ENCODE assay signal across 13 cellular contexts in genomic region chr5:31196309-31196708, GRCh38. TPM values are rescaled to one million over a fixed set of nuclear protein-coding genes. Genes with fewer than 3 reads are reported as not detected.
A peak's percentile ranks its signal among the peaks of the same experiment; 100 is the strongest.
DNase-seq lines count a peak whose midpoint lies in the region; FAIRE-seq and TF ChIP-seq lines count a peak whose summit lies in the region.
"Had no signal": no experiment of that assay in that cellular context is flagged by ENCODE, and none has a peak within 500 bp of the region (broad histone marks: within the 10 kb centered on the region; RNA-seq: fewer than 3 reads in every experiment).

No MANE protein-coding gene starts in this region.

- H3K9me3 ChIP-seq in HEK293 (ENCODE audit: control insufficient read depth, insufficient read depth, low read depth, low read length) (no peaks in the 10 kb centered on the region), transverse colon (no peaks in the 10 kb centered on the region)
- H3K9me3 ChIP-seq: SJSA1, uterus had no signal

- peaks cover 62% of the 10 kb centered on the region for H3K27me3 ChIP-seq in transverse colon
- H3K27me3 ChIP-seq: SJSA1 had no signal

- WGBS in transverse colon (ENCODE audit: low coverage in 1 of 2), 2 donors, result 46 to 68% methylated on average over 2 of the region's 2 CpGs

- H3K4me1 ChIP-seq in HEK293 (ENCODE audit: control insufficient read depth, insufficient read depth, low read length), result peaks cover 6% of the 10 kb centered on the region; the same call in 1 of the 2 replicates
- peaks cover 4 to 26% (median 13%) of the 10 kb centered on the region in 4 donors for H3K4me1 ChIP-seq in transverse colon
- H3K4me1 ChIP-seq: SJSA1, uterus had no signal

- TF ChIP-seq EP300 in transverse colon (IDR thresholded peaks at IDR 0.05; ENCODE audit: low read depth), result no peak

- CTCF ChIA-PET in HEK293 (lab: Yijun Ruan, JAX), result interaction anchor here (0.9 to 1.7 kb wide), 2 partner anchors 9 to 36 kb away, joined by 3 to 5 read pairs; no protein-coding TSS in a partner anchor

- H3K4me3 ChIP-seq in HEK293 (ENCODE audit: low read depth, low read length) (no peak overlapping the region), fibroblast of pulmonary artery (replicated peaks; ENCODE audit: low read depth, low read length) (no peak overlapping the region), transverse colon (no peak overlapping the region)
- H3K4me3 ChIP-seq: SJSA1, uterus had no signal

- TF ChIP-seq CTCF in HEK293 (tag by site-specific recombination; IDR thresholded peaks at IDR 0.05) (0 out of 2 replicates have a peak, but pooled peaks have one; percentile 23), fibroblast of pulmonary artery (IDR thresholded peaks at IDR 0.05; ENCODE audit: low read length, missing control alignments) (peak; percentile 17), transverse colon (IDR thresholded peaks at IDR 0.05) (no peak)

- peak; percentile 81 for DNase-seq in RCC 7860 (ENCODE audit: low spot score)
- peak; percentile 26 for DNase-seq in fibroblast of pulmonary artery (ENCODE audit: low read depth)
- peak; percentile 66 for DNase-seq in renal cortical epithelial cell (ENCODE audit: low read depth)
- no peak for DNase-seq in transverse colon
- DNase-seq in stimulated activated naive CD4-positive, alpha-beta T cell treated with Interleukin-2 at 50 U/mL for 16 hours (lab: John Stamatoyannopoulos, UW), result no peak
- DNase-seq in GOT3 (lab: John Stamatoyannopoulos, UW), result no peak
- DNase-seq: activated CD4-positive, CD25-positive, alpha-beta regulatory T cell treated with anti-CD3 and anti-CD28 coated beads, Interleukin-2, amount 50 U/mL, for 72 hours; NCI-H2171; uterus had no signal

- in situ Hi-C loops in transverse colon (cut with MboI; ENCODE audit: low pct_ligation_motif_present in 1 of 4, low pct_unique_long_range_greater_than_20kb in 1 of 4, low sequenced_read_pairs in 3 of 4), result no loop called here

- POLR2A ChIA-PET in HEK293 (lab: Yijun Ruan, JAX), result no interaction called here

- intact Hi-C loops in transverse colon (cut with DNase I; ENCODE audit: low total_unique reads), result no loop called here

- no peak for TF ChIP-seq POLR2A in transverse colon (IDR thresholded peaks at IDR 0.05)

- H3K36me3 ChIP-seq in HEK293 (ENCODE audit: control insufficient read depth in 2 of 2, insufficient read depth in 1 of 2, low read length in 2 of 2) (no peaks in the 10 kb centered on the region), transverse colon (no peaks in the 10 kb centered on the region)
- H3K36me3 ChIP-seq: SJSA1, uterus had no signal

- H3K27ac ChIP-seq in HEK293 (ENCODE audit: extremely low read depth, low read depth, low read length) (no peak overlapping the region), transverse colon (no peak overlapping the region)
- H3K27ac ChIP-seq: SJSA1, uterus had no signal

- FAIRE-seq in RCC 7860 (lab: Jason Lieb, UNC), result peak; percentile 96
- FAIRE-seq: GM12892 had no signal

TF ChIP-seq in HEK293, 187 proteins besides CTCF, POLR2A, EP300 and RAD21:
- TF ChIP-seq ZSCAN30 (tag by site-specific recombination; IDR thresholded peaks at IDR 0.05) (no peak), RBAK (tag by site-specific recombination; IDR thresholded peaks at IDR 0.05) (no peak), ZNF138 (tag by site-specific recombination; IDR thresholded peaks at IDR 0.05; ENCODE audit: borderline replicate concordance) (no peak), ZNF112 (tag by site-specific recombination; IDR thresholded peaks at IDR 0.05) (no peak), ZNF2 (tag by site-specific recombination; IDR thresholded peaks at IDR 0.05) (no peak), MZF1 (tag by site-specific recombination; IDR thresholded peaks at IDR 0.05; ENCODE audit: borderline replicate concordance) (no peak), KLF17 (tag by site-specific recombination; IDR thresholded peaks at IDR 0.05) (no peak), ZEB2 (tag by site-specific recombination; IDR thresholded peaks at IDR 0.05) (no peak), ZSCAN16 (tag by site-specific recombination; IDR thresholded peaks at IDR 0.05) (no peak), BCL11B (tag by site-specific recombination; IDR thresholded peaks at IDR 0.05; ENCODE audit: low read depth) (no peak)
- TF ChIP-seq, protein P1, sequence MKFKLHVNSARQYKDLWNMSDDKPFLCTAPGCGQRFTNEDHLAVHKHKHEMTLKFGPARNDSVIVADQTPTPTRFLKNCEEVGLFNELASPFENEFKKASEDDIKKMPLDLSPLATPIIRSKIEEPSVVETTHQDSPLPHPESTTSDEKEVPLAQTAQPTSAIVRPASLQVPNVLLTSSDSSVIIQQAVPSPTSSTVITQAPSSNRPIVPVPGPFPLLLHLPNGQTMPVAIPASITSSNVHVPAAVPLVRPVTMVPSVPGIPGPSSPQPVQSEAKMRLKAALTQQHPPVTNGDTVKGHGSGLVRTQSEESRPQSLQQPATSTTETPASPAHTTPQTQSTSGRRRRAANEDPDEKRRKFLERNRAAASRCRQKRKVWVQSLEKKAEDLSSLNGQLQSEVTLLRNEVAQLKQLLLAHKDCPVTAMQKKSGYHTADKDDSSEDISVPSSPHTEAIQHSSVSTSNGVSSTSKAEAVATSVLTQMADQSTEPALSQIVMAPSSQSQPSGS (tag by site-specific recombination; IDR thresholded peaks at IDR 0.05; ENCODE audit: low read depth), result no peak
- TF ChIP-seq, protein P2, sequence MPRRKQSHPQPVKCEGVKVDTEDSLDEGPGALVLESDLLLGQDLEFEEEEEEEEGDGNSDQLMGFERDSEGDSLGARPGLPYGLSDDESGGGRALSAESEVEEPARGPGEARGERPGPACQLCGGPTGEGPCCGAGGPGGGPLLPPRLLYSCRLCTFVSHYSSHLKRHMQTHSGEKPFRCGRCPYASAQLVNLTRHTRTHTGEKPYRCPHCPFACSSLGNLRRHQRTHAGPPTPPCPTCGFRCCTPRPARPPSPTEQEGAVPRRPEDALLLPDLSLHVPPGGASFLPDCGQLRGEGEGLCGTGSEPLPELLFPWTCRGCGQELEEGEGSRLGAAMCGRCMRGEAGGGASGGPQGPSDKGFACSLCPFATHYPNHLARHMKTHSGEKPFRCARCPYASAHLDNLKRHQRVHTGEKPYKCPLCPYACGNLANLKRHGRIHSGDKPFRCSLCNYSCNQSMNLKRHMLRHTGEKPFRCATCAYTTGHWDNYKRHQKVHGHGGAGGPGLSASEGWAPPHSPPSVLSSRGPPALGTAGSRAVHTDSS (tag by site-specific recombination; IDR thresholded peaks at IDR 0.05), result no peak

RNA-seq across cellular contexts. Expression of gene CDH6, which starts 2.8 kb away (rescaled TPM):
- total RNA-seq in renal cortical epithelial cell (207 and 416 TPM in 2 replicates), transverse colon (1 to 10 TPM in 2 of 4 donors, under 1 TPM in 2; 0.60 to 1.2 (median 0.93) TPM)
- total RNA-seq: activated T-helper 1 cell treated with anti-CD3 and anti-CD28 coated beads, Interleukin-12 subunit alpha, Interleukin-12 subunit beta, Interleukin-2, Interleukin-4 antibody, amounts not matched to agents 30 ng/mL and 10 ng/mL and 1 ng/mL, durations not matched to agents 14 hours and 24 hours and 36 hours had no signal

Comparison
In these comparisons a context has a peak if more than half of its experiments do, and no peak if none do; other contexts are left out.
1. CTCF ChIP-seq: peak in HEK293 (single experiment) and fibroblast of pulmonary artery (single experiment); none in transverse colon (0 of 5).
2. DNase-seq: peak in RCC 7860 (single experiment), fibroblast of pulmonary artery (single experiment) and renal cortical epithelial cell (single experiment); none in transverse colon (single experiment), stimulated activated naive CD4-positive, alpha-beta T cell treated with Interleukin-2 at 50 U/mL for 16 hours (single experiment) and GOT3 (single experiment).
3. RNA of gene CDH6, which starts 2.8 kb away (total RNA-seq): 207 to 416 TPM in renal cortical epithelial cell; 0.60 to 1.2 TPM in transverse colon; every median in the first group is over 10 times any median in the second.